In the genomic region with DNA sequence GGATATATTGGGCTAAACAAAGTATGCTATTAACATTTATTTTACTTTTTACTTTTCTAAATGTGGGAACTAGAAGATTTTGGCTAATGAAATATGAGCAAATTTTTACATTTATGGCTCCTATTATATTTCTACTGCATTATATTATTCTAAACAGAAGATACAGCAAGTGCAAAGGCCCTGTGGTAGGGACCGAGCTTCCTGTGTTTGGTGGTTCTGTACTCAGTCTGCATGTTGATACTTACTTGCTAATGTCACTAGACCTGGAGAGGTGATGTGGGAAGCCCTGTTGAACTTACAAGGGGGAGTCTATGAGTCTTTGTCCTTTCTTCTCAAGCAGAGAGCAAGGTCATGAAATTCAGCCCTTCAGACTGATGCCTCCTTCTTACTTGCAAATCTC, we compare ENCODE assay signal across 31 cellular contexts. TPM values are rescaled to one million over a fixed set of nuclear protein-coding genes. Genes with fewer than 3 reads are reported as not detected.
"Had no signal": no experiment of that assay in that cellular context is flagged by ENCODE, and none has a peak within 500 bp of the region (broad histone marks: within the 10 kb centered on the region; RNA-seq: fewer than 3 reads in every experiment).

No MANE protein-coding gene starts in this region.

- ATAC-seq: activated naive CD4-positive, alpha-beta T cell treated with anti-CD3 and anti-CD28 coated beads, Interleukin-2, amount 50 U/mL, for 72 hours; activated naive CD8-positive, alpha-beta T cell treated with anti-CD3 and anti-CD28 coated beads, Interleukin-2, amount 50 U/mL, for 24 hours; activated T-cell treated with anti-CD3 and anti-CD28 coated beads, Interleukin-2, amount 50 U/mL, for 4 hours; activated T-cell treated with anti-CD3 and anti-CD28 coated beads, Interleukin-2, amount 50 U/mL, for 72 hours; activated T-helper 17 cell treated with anti-CD3 and anti-CD28 coated beads, Interleukin-2, amount 50 U/mL, for 72 hours; body of pancreas had no signal

- H3K4me1 ChIP-seq: adrenal gland, ascending aorta, body of pancreas, breast epithelium had no signal

- H3K36me3 ChIP-seq: adrenal gland, ascending aorta, brain microvascular endothelial cell, breast epithelium, cardiac muscle cell had no signal

- H3K27ac ChIP-seq: adrenal gland, ascending aorta, body of pancreas, brain microvascular endothelial cell, breast epithelium, cardiac muscle cell had no signal

- H3K4me3 ChIP-seq: adrenal gland, ascending aorta, body of pancreas, breast epithelium, cardiac muscle cell had no signal

- H3K27me3 ChIP-seq: ascending aorta, body of pancreas, breast epithelium, cardiac muscle cell had no signal

- H3K9me3 ChIP-seq: adrenal gland, ascending aorta, body of pancreas had no signal

- DNase-seq: activated effector memory CD4-positive, alpha-beta T cell treated with anti-CD3 and anti-CD28 coated beads, Interleukin-2, amount 50 U/mL, for 16 hours; activated effector memory CD4-positive, alpha-beta T cell treated with Interleukin-2 at 50 U/mL for 16 hours; activated gamma-delta T cell; activated gamma-delta T cell treated with Interleukin-2 at 50 U/mL for 16 hours; activated naive CD4-positive, alpha-beta T cell; activated naive CD4-positive, alpha-beta T cell treated with anti-CD3 and anti-CD28 coated beads for 36 hours; activated naive CD4-positive, alpha-beta T cell treated with anti-CD3 and anti-CD28 coated beads, Interleukin-2, amount 10 ng/mL, durations not matched to agents 7 days and 5 days; activated naive CD4-positive, alpha-beta T cell treated with anti-CD3 and anti-CD28 coated beads, Interleukin-2, amount 50 U/mL, for 16 hours; activated naive CD4-positive, alpha-beta T cell treated with Interleukin-2 at 50 U/mL for 16 hours; activated naive CD8-positive, alpha-beta T cell treated with anti-CD3 and anti-CD28 coated beads for 36 hours; activated naive CD8-positive, alpha-beta T cell treated with anti-CD3 and anti-CD28 coated beads, Interleukin-2, amount 10 ng/mL, durations not matched to agents 7 days and 5 days; activated naive CD8-positive, alpha-beta T cell treated with anti-CD3 and anti-CD28 coated beads, Interleukin-2, amount 50 U/mL, for 24 hours; activated T-cell treated with anti-CD3 and anti-CD28 coated beads, Interleukin-2, amount 50 U/mL, for 4 hours; activated T-cell treated with anti-CD3 and anti-CD28 coated beads, Interleukin-2, amount 50 U/mL, for 48 hours; activated T-cell treated with anti-CD3 and anti-CD28 coated beads, Interleukin-2, amount 50 U/mL, for 72 hours; adrenal gland; amniotic stem cell; amygdala; anterior cingulate cortex; aorta; body of pancreas; brain microvascular endothelial cell; caudate nucleus; central memory CD4-positive, alpha-beta T cell; cerebellar nuclear complex had no signal

- FAIRE-seq: astrocyte had no signal

RNA-seq across cellular contexts. Expression of gene IRX3, which starts 10.0 kb away (rescaled TPM):
- total RNA-seq: activated naive CD4-positive, alpha-beta T cell treated with anti-CD3 and anti-CD28 coated beads for 36 hours; activated naive CD4-positive, alpha-beta T cell treated with anti-CD3 and anti-CD28 coated beads, Interleukin-2, amount 50 U/mL, for 72 hours; activated naive CD8-positive, alpha-beta T cell treated with anti-CD3 and anti-CD28 coated beads for 36 hours; activated naive CD8-positive, alpha-beta T cell treated with anti-CD3 and anti-CD28 coated beads, Interleukin-2, amount 10 ng/mL, durations not matched to agents 7 days and 5 days; activated T-helper 17 cell treated with anti-CD3 and anti-CD28 coated beads, Interleukin-2, amount 50 U/mL, for 72 hours had no signal
